Comparison of ENCODE assay signal across 8 cellular contexts in genomic region chr2:61144697-61145268, GRCh38. TPM values are rescaled to one million over a fixed set of nuclear protein-coding genes. Genes with fewer than 3 reads are reported as not detected.
DNase-seq lines count a peak whose midpoint lies in the region; ATAC-seq and TF ChIP-seq lines count a peak whose summit lies in the region.

No MANE protein-coding gene starts in this region.

- peaks cover 10% of the 10 kb centered on the region for H3K4me1 ChIP-seq in effector memory CD4-positive, alpha-beta T cell (ENCODE audit: control insufficient read depth, insufficient read depth, low read length, poor library complexity, severe bottlenecking)
- H3K4me1 ChIP-seq in lung (ENCODE audit: control insufficient read depth in 2 of 2, insufficient read depth in 2 of 2, low read length in 2 of 2): no peaks in the 10 kb centered on the region

- peak; percentile 78 for DNase-seq in 8988T
- DNase-seq in NCI-H748 treated with DMSO at 0.1 percent for 48 hours (lab: John Stamatoyannopoulos, UW): peak; percentile 90
- DNase-seq in activated CD8-positive, alpha-beta memory T cell treated with anti-CD3 and anti-CD28 coated beads for 4 hours (ENCODE audit: low read depth in 2 of 2): peak; percentile 83 to 89
- DNase-seq in effector memory CD4-positive, alpha-beta T cell: peak; percentile 86 to 92 (median 89)
- DNase-seq in lung (ENCODE audit: low spot score): peak; percentile 96
- peak; percentile 82 to 88 (median 88) for DNase-seq in stimulated activated CD4-positive, alpha-beta T cell treated with anti-CD3 and anti-CD28 coated beads, TNF-alpha, amount 100 ng/mL, for 1 hour (ENCODE audit: low read depth in 3 of 3, low spot score in 1 of 3)

- H3K36me3 ChIP-seq in effector memory CD4-positive, alpha-beta T cell (ENCODE audit: control insufficient read depth, insufficient read depth, low read length): peaks cover 8% of the 10 kb centered on the region
- peaks cover 6 to 7% of the 10 kb centered on the region in 2 donors for H3K36me3 ChIP-seq in lung (ENCODE audit: control insufficient read depth in 2 of 2, insufficient read depth in 2 of 2, low read length in 2 of 2)

- 5 to 8% methylated on average over 31 of the region's 31 CpGs for WGBS in lung, 2 donors

- no peaks in the 10 kb centered on the region for H3K27me3 ChIP-seq in effector memory CD4-positive, alpha-beta T cell (replicated peaks; ENCODE audit: control insufficient read depth, insufficient read depth, low read length, poor library complexity, severe bottlenecking)
- H3K27me3 ChIP-seq in lung (ENCODE audit: control insufficient read depth, insufficient read depth): no peaks in the 10 kb centered on the region

- peak overlapping the region; percentile 64 for H3K27ac ChIP-seq in effector memory CD4-positive, alpha-beta T cell (ENCODE audit: insufficient read depth, low read length, poor library complexity, severe bottlenecking)
- H3K27ac ChIP-seq in lung (ENCODE audit: low read depth in 1 of 2, low read length in 1 of 2): peak overlapping the region; percentile 63 to 82

- H3K4me3 ChIP-seq in effector memory CD4-positive, alpha-beta T cell (ENCODE audit: insufficient read depth, low read depth, low read length, poor library complexity, severe bottlenecking): peak overlapping the region; percentile 66
- peak overlapping the region; percentile 36 for H3K4me3 ChIP-seq in lung

- ATAC-seq in GM18861 (IDR thresholded peaks at IDR 0.05; ENCODE audit: unreplicated experiment) (peak; percentile 94), HG03097 (IDR thresholded peaks at IDR 0.05; ENCODE audit: low FRiP score, unreplicated experiment) (peak; percentile 93), lung (ENCODE audit: insufficient read depth, low FRiP score) (peak; percentile 97)

- no peak for TF ChIP-seq CTCF in lung (IDR thresholded peaks at IDR 0.05; ENCODE audit: control extremely low read depth, extremely low read depth)

- no peaks in the 10 kb centered on the region for H3K9me3 ChIP-seq in effector memory CD4-positive, alpha-beta T cell (ENCODE audit: control insufficient read depth, low read length)
- no peaks in the 10 kb centered on the region for H3K9me3 ChIP-seq in lung (ENCODE audit: control insufficient read depth in 2 of 2, insufficient read depth in 1 of 2, low read length in 1 of 2)

RNA-seq across cellular contexts. Expression of gene C2orf74, which starts 17.2 kb away (rescaled TPM):
- total RNA-seq in lung: 10 to 100 TPM; 11.5 to 16.9 TPM
- 10 to 100 TPM; 10.6 to 18.3 TPM for polyA plus RNA-seq in lung

Comparison
In these comparisons a context has a peak if more than half of its experiments do, and no peak if none do; other contexts are left out.
1. Peak in every context shown above with its lines: DNase-seq, ATAC-seq, H3K4me3 ChIP-seq and H3K27ac ChIP-seq.